8 cellular contexts compared by ENCODE assay signal in genomic region chr5:57442080-57442839, GRCh38. TPM values are rescaled to one million over a fixed set of nuclear protein-coding genes. Genes with fewer than 3 reads are reported as not detected.
DNase-seq lines count a peak whose midpoint lies in the region; ATAC-seq and TF ChIP-seq lines count a peak whose summit lies in the region.

No MANE protein-coding gene starts in this region.

- no peak overlapping the region for H3K27ac ChIP-seq in body of pancreas

- intact Hi-C loops in body of pancreas (cut with DNase I) = no loop called here

- no peaks in the 10 kb centered on the region for H3K27me3 ChIP-seq in body of pancreas

- TF ChIP-seq CTCF in GM12865 (IDR thresholded peaks at IDR 0.05; ENCODE audit: insufficient read depth, low read depth, low read length, missing control alignments) (no peak), body of pancreas (IDR thresholded peaks at IDR 0.05) (no peak)

- H3K36me3 ChIP-seq in body of pancreas (replicated peaks in 1 of 2; ENCODE audit: insufficient read depth in 1 of 2, low read depth in 2 of 2) = no peaks in the 10 kb centered on the region

- H3K9me3 ChIP-seq in body of pancreas = no peaks in the 10 kb centered on the region

- ATAC-seq in HG02885 (IDR thresholded peaks at IDR 0.05; ENCODE audit: poor library complexity, unreplicated experiment) (peak; percentile 75), body of pancreas (peak; percentile 24)

- H3K4me3 ChIP-seq in GM12865 (ENCODE audit: low read depth, low read length) = no peak overlapping the region
- H3K4me3 ChIP-seq in body of pancreas = no peak overlapping the region

- peaks cover 4% of the 10 kb centered on the region for H3K4me1 ChIP-seq in body of pancreas

- DNase-seq in GM12865 (ENCODE audit: low read depth) (peak; percentile 29), body of pancreas (no peak), non-pigmented ciliary epithelial cell (ENCODE audit: low read depth) (peak; percentile 71), inferior parietal cortex (ENCODE audit: extremely low spot score) (no peak), pons (ENCODE audit: low spot score) (no peak), GDM1 (lab: John Stamatoyannopoulos, UW) (no peak), iPS-NIHi11 (ENCODE audit: low spot score) (no peak)

- WGBS in body of pancreas, 2 donors = 85% methylated on average over 4 of the region's 4 CpGs

- TF ChIP-seq POLR2A in body of pancreas (IDR thresholded peaks at IDR 0.05) = no peak

RNA-seq across cellular contexts. Expression of gene ACTBL2, which starts 40.4 kb away (rescaled TPM):
- not detected for total RNA-seq in body of pancreas

Comparison
In these comparisons a context has a peak if more than half of its experiments do, and no peak if none do; other contexts are left out.
1. DNase-seq: peak in GM12865 (single experiment) and non-pigmented ciliary epithelial cell (single experiment); none in body of pancreas (0 of 4), inferior parietal cortex (single experiment), pons (single experiment), GDM1 (single experiment) and iPS-NIHi11 (single experiment).